9 cellular contexts compared by ENCODE assay signal in the genomic region with DNA sequence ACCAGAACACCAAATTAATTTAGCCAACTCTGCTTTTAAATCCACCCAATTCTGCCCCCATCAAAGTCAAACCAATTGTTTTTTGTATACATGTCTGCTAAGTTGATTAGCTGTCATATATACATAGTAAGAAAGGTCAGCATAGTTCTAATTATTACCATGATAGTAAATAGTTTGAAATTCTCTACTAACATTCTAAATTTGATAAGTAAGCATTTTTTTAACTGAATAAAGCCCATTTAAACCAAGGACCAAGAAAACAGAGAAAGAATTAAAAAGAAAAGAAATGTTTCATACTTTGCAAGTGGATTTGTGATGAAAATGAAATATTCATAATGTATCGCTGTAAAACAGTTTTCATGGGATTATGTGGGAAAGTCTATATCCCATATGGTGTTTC.
"Had no signal": no experiment of that assay in that cellular context is flagged by ENCODE, and none has a peak within 500 bp of the region (broad histone marks: within the 10 kb centered on the region; RNA-seq: fewer than 3 reads in every experiment).

No MANE protein-coding gene starts in this region.

- H3K9ac ChIP-seq: GM23248, KMS-11 had no signal

- H3K9me3 ChIP-seq: HAP-1 had no signal

- H3K4me2 ChIP-seq: KMS-11 had no signal

- H3K27ac Mint-ChIP-seq: HFFc6 had no signal

- H2AFZ ChIP-seq: GM23248 had no signal

- H3K4me3 ChIP-seq: GM23248, HAP-1 had no signal

- H3K27ac ChIP-seq: GM23248, KMS-11 had no signal

- H3K36me3 ChIP-seq: HAP-1 had no signal

- H3K4me3 Mint-ChIP-seq: HFFc6 had no signal

- ATAC-seq: HCT116 had no signal

- DNase-seq: GM23248, GOT3, H7, HFFc6, KBM-7 had no signal

- FAIRE-seq: HTR-8/SVneo had no signal
